In the genomic region with DNA sequence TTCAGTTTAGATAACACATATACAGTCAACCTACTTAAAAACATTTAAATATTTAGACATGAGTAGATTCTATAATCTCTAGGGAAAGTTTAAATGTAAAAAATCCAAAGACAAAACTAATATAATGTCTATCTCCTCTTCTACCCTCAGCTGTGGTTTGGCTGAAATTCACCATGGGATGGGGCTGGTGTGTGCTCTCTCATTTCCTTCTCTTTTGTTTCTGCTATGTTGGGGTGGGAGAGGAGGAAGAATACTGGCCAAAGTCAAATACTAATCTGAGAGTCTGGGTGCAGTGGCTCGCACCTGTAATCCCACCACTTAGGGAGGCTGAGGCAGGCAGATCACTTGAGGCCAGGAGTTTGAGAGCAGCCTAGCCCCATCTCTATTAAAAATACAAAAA, we compare ENCODE assay signal across 24 cellular contexts.
"Had no signal": no experiment of that assay in that cellular context is flagged by ENCODE, and none has a peak within 500 bp of the region (broad histone marks: within the 10 kb centered on the region; RNA-seq: fewer than 3 reads in every experiment).

No MANE protein-coding gene starts in this region.

- H3K79me2 ChIP-seq: hepatocyte had no signal

- H3K27me3 ChIP-seq: dorsolateral prefrontal cortex, esophagus muscularis mucosa, foreskin keratinocyte, gastroesophageal sphincter, heart left ventricle, hepatocyte, left lung had no signal

- H3K4me3 Mint-ChIP-seq: immature natural killer cell, mesothelial cell of epicardium, naive B cell had no signal

- DNase-seq: dermis blood vessel endothelial cell; dorsolateral prefrontal cortex; effector CD4-positive, alpha-beta T cell; effector memory CD4-positive, alpha-beta T cell; heart left ventricle; hypothalamus; immature natural killer cell; left cardiac atrium; left lung; left ventricle myocardium superior; lower lobe of right lung; mesenchymal stem cell; mucosa of descending colon; naive B cell had no signal

- FAIRE-seq: colon, endothelial cell of umbilical vein, frontal cortex, keratinocyte had no signal

- H3K9me3 Mint-ChIP-seq: mesothelial cell of epicardium had no signal

- H3K9me3 ChIP-seq: esophagus muscularis mucosa, gastroesophageal sphincter, heart left ventricle, left lung, lower lobe of right lung, mucosa of descending colon had no signal

- H2AFZ ChIP-seq: hepatocyte had no signal

- H3K36me3 Mint-ChIP-seq: immature natural killer cell, mesothelial cell of epicardium, naive B cell had no signal

- H3K36me3 ChIP-seq: esophagus muscularis mucosa, gastroesophageal sphincter, heart left ventricle, left lung, lower lobe of right lung had no signal

- H3K4me1 ChIP-seq: esophagus muscularis mucosa, foreskin keratinocyte, gastroesophageal sphincter, heart left ventricle, left lung, lower lobe of right lung had no signal

- ATAC-seq: gastroesophageal sphincter, heart left ventricle, left cardiac atrium, left lung, left ventricle myocardium superior, lower lobe of right lung, mucosa of descending colon had no signal

- H3K27ac ChIP-seq: coronary artery, dorsolateral prefrontal cortex, esophagus muscularis mucosa, foreskin keratinocyte, gastroesophageal sphincter, heart left ventricle, hepatocyte, left lung, lower lobe of right lung had no signal

- H3K27me3 Mint-ChIP-seq: naive B cell had no signal

- H3K4me3 ChIP-seq: coronary artery, dorsolateral prefrontal cortex, esophagus muscularis mucosa, gastroesophageal sphincter, heart left ventricle, hepatocyte, left lung, lower lobe of right lung, mucosa of descending colon had no signal

- H3K27ac Mint-ChIP-seq: immature natural killer cell, mesothelial cell of epicardium, naive B cell had no signal

- H3K4me2 ChIP-seq: hepatocyte had no signal

- H3K4me1 Mint-ChIP-seq: immature natural killer cell, mesothelial cell of epicardium, naive B cell had no signal
